29 cellular contexts compared by ENCODE assay signal in the genomic region with DNA sequence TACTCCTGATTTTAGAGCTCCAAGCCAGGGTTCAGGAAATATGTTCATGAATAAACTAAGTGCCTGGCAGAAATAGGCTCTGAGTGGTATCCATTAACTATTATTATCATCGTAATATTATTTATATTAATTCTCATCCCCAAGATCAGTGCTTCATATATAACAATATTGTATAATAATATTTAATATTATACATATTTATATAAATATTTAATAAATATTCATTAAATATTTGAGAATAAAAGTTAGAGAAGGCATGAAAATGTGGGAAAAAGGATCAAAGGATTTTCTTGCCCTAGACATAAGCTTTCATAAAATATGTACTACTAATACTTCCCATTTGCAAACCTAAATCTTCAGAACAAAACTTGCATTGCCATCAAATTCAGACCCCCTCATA.
"Had no signal": no experiment of that assay in that cellular context is flagged by ENCODE, and none has a peak within 500 bp of the region (broad histone marks: within the 10 kb centered on the region; RNA-seq: fewer than 3 reads in every experiment).

No MANE protein-coding gene starts in this region.

- H3K27ac Mint-ChIP-seq: dendritic cell treated with granulocyte-macrophage colony-stimulating factor and Interleukin-4, amounts not matched to agents 40 ng/mL and 50 ng/mL, for 4 days; effector memory CD8-positive, alpha-beta T cell; endodermal cell had no signal

- H3K27ac ChIP-seq: colonic mucosa, coronary artery, dorsolateral prefrontal cortex, epithelial cell of prostate, esophagus muscularis mucosa, esophagus squamous epithelium, foreskin keratinocyte, gastrocnemius medialis, gastroesophageal sphincter, heart left ventricle, heart right ventricle had no signal

- H3K27me3 Mint-ChIP-seq: dendritic cell treated with granulocyte-macrophage colony-stimulating factor and Interleukin-4, amounts not matched to agents 40 ng/mL and 50 ng/mL, for 4 days; effector memory CD8-positive, alpha-beta T cell had no signal

- ATAC-seq: effector memory CD8-positive, alpha-beta T cell; esophagus mucosa; foreskin keratinocyte; gastrocnemius medialis; gastroesophageal sphincter; heart left ventricle; heart right ventricle had no signal

- H3K4me3 Mint-ChIP-seq: dendritic cell treated with granulocyte-macrophage colony-stimulating factor and Interleukin-4, amounts not matched to agents 40 ng/mL and 50 ng/mL, for 4 days; effector memory CD8-positive, alpha-beta T cell; endodermal cell had no signal

- H3K9me3 Mint-ChIP-seq: endodermal cell had no signal

- DNase-seq: colonic mucosa; cortex of kidney; dermis blood vessel endothelial cell; dorsolateral prefrontal cortex; effector CD4-positive, alpha-beta T cell; effector CD8-positive, alpha-beta T cell; effector memory CD4-positive, alpha-beta T cell; effector memory CD8-positive, alpha-beta T cell; endodermal cell; erythroblast; esophagus squamous epithelium; foreskin fibroblast; foreskin keratinocyte; foreskin melanocyte; gastrocnemius medialis; glutamatergic neuron; head of caudate nucleus; heart left ventricle; heart right ventricle had no signal

- FAIRE-seq: colon, endometrium, endothelial cell of umbilical vein, frontal cortex had no signal
